11 cellular contexts compared by ENCODE assay signal in the genomic region with DNA sequence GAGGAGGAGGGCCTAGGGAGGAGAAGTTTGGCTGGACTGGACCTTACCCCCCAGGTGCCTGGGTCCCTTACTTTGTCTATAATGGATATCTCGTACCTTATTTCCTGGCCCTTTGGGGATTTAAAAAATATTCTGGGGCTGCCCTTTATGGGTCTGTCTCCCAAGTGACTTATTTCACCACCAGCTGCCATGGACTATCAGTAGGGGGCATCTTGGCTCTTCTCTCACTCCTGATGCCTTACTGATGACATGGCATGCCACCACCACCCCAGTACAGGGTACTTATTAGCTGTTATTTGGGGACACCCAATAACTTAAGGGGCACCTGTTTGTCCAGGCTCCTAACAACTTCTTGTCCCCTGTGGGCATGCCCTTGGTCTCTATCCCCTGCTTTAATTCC. TPM values are rescaled to one million over a fixed set of nuclear protein-coding genes. Genes with fewer than 3 reads are reported as not detected.
A peak's percentile ranks its signal among the peaks of the same experiment; 100 is the strongest.
DNase-seq lines count a peak whose midpoint lies in the region; ATAC-seq, FAIRE-seq and TF ChIP-seq lines count a peak whose summit lies in the region.
"Had no signal": no experiment of that assay in that cellular context is flagged by ENCODE, and none has a peak within 500 bp of the region (broad histone marks: within the 10 kb centered on the region; RNA-seq: fewer than 3 reads in every experiment).

No MANE protein-coding gene starts in this region.

- no TSS peak for BruUV-seq in MCF 10A (replicated peaks; lab: Mats Ljungman, UMichigan)

- H3K27me3 Mint-ChIP-seq in MCF 10A (ENCODE audit: insufficient read depth, unreplicated experiment) = no peaks in the 10 kb centered on the region

- no peak overlapping the region for H2AFZ ChIP-seq in keratinocyte (ENCODE audit: control insufficient read depth, low read length)

- H3K4me1 ChIP-seq in breast epithelium (peaks cover 16 to 80% of the 10 kb centered on the region in 2 donors), ascending aorta (peaks cover 40 to 93% of the 10 kb centered on the region in 2 donors), keratinocyte (ENCODE audit: control insufficient read depth, extremely low read depth, insufficient read depth, low read length) (peaks cover 100% of the 10 kb centered on the region), transverse colon (peaks cover 62 to 94% (median 77%) of the 10 kb centered on the region in 4 donors)

- 63% methylated on average over 1 of the region's 1 CpG; no CpG with 5 or more reads in 1 of the 2 donors for WGBS in transverse colon (ENCODE audit: low coverage in 1 of 2), 2 donors

- no peaks in the 10 kb centered on the region for H4K20me1 ChIP-seq in keratinocyte (ENCODE audit: control insufficient read depth, extremely low read depth, insufficient read depth, low read length)

- FAIRE-seq in keratinocyte (lab: Jason Lieb, UNC) = no peak

- no peak for ATAC-seq in GM19463 (IDR thresholded peaks at IDR 0.05; ENCODE audit: unreplicated experiment)

- DNase-seq in breast epithelium (ENCODE audit: low spot score in 2 of 2) = no peak
- no peak for DNase-seq in MCF 10A (ENCODE audit: unreplicated experiment)
- no peak for DNase-seq in ascending aorta (ENCODE audit: low spot score in 2 of 2)
- no peak for DNase-seq in keratinocyte (ENCODE audit: low read depth, low spot score)
- no peak for DNase-seq in transverse colon
- no peak for DNase-seq in NCI-H2081 (lab: John Stamatoyannopoulos, UW)
- DNase-seq in activated CD4-positive, alpha-beta T cell treated with anti-CD3 and anti-CD28 coated beads for 4 hours = no peak
- DNase-seq: activated effector memory CD4-positive, alpha-beta T cell treated with anti-CD3 and anti-CD28 coated beads, Interleukin-2, amount 50 U/mL, for 16 hours; NCI-H2107; T-helper 9 cell had no signal

- no peak for TF ChIP-seq CTCF in breast epithelium (IDR thresholded peaks at IDR 0.05)
- no peak for TF ChIP-seq CTCF in MCF 10A (IDR thresholded peaks at IDR 0.05; ENCODE audit: unreplicated experiment)
- TF ChIP-seq CTCF in ascending aorta (IDR thresholded peaks at IDR 0.05) = no peak
- peak in 2 of 3 experiments; percentile 14 to 66 for TF ChIP-seq CTCF in keratinocyte (optimal IDR thresholded peaks at IDR 0.05 in 1 of 3, IDR thresholded peaks at IDR 0.05 in 1 of 3, conservative IDR thresholded peaks at IDR 0.05 in 1 of 3; ENCODE audit: extremely low read depth in 1 of 3, insufficient read depth in 2 of 3, low read length in 3 of 3)
- no peak for TF ChIP-seq CTCF in transverse colon (IDR thresholded peaks at IDR 0.05)

- peak overlapping the region; percentile 65 for H3K4me2 ChIP-seq in keratinocyte (ENCODE audit: control insufficient read depth, extremely low read depth, insufficient read depth, low read depth, low read length)

- TF ChIP-seq POLR2A in breast epithelium (IDR thresholded peaks at IDR 0.05) (no peak), transverse colon (IDR thresholded peaks at IDR 0.05) (no peak)

- H3K9me3 ChIP-seq in breast epithelium = no peaks in the 10 kb centered on the region
- H3K9me3 ChIP-seq in ascending aorta = no peaks in the 10 kb centered on the region
- no peaks in the 10 kb centered on the region for H3K9me3 ChIP-seq in keratinocyte (ENCODE audit: control insufficient read depth, low read depth, low read length)
- H3K9me3 ChIP-seq in transverse colon = no peaks in the 10 kb centered on the region

- dilution Hi-C loops in keratinocyte (cut with MboI; ENCODE audit: extremely low pct_ligation_motif_present, low sequenced_read_pairs) = no loop called here

- CTCF ChIA-PET in MCF 10A (lab: Yijun Ruan, JAX) = interaction anchor here (0.6 to 2.9 kb wide), 21 partner anchors 9 to 919 kb away, joined by 3 to 27 read pairs (median 5); partner anchors contain the start of gene GADD45GIP1

- H3K27ac ChIP-seq in breast epithelium (peak overlapping the region; percentile 95), ascending aorta (peak overlapping the region; percentile 95 to 97), keratinocyte (ENCODE audit: control insufficient read depth, insufficient read depth, low read length) (peak overlapping the region; percentile 83), transverse colon (peak overlapping the region; percentile 79 to 87 (median 80))

- H3K36me3 Mint-ChIP-seq in MCF 10A (ENCODE audit: insufficient read depth, unreplicated experiment) = peaks cover 10% of the 10 kb centered on the region

- H3K27me3 ChIP-seq in breast epithelium (no peaks in the 10 kb centered on the region), ascending aorta (no peaks in the 10 kb centered on the region), keratinocyte (ENCODE audit: control insufficient read depth, extremely low read depth, insufficient read depth, low read length) (no peaks in the 10 kb centered on the region), transverse colon (no peaks in the 10 kb centered on the region)

- H3K4me3 Mint-ChIP-seq in MCF 10A (ENCODE audit: unreplicated experiment) = no peak overlapping the region

- in situ Hi-C loops in transverse colon (cut with MboI; ENCODE audit: low pct_ligation_motif_present in 1 of 4, low pct_unique_long_range_greater_than_20kb in 1 of 4, low sequenced_read_pairs in 3 of 4) = loop anchor here in 2 of 4 donors (10.0 kb wide), 1 partner anchor 48 kb away; no protein-coding TSS in a partner anchor

- peaks cover 67% of the 10 kb centered on the region for H3K79me2 ChIP-seq in keratinocyte (ENCODE audit: control insufficient read depth, insufficient read depth, low read length)

- no peaks in the 10 kb centered on the region for H3K9me3 Mint-ChIP-seq in MCF 10A (ENCODE audit: unreplicated experiment)

- POLR2A ChIA-PET in MCF 10A (lab: Yijun Ruan, JAX) = interaction anchor here (1.2 to 2.1 kb wide), 3 partner anchors 9 to 28 kb away, joined by 3 to 10 read pairs (median 9); no protein-coding TSS in a partner anchor

- no peak overlapping the region for H3K27ac Mint-ChIP-seq in MCF 10A (ENCODE audit: low read depth, unreplicated experiment)

- peak overlapping the region; percentile 56 for H3K9ac ChIP-seq in keratinocyte (ENCODE audit: control insufficient read depth, extremely low read depth, insufficient read depth, low read length)

- H3K4me1 Mint-ChIP-seq in MCF 10A (ENCODE audit: insufficient read depth, unreplicated experiment) = peaks cover 37% of the 10 kb centered on the region

- no peak for TF ChIP-seq EP300 in transverse colon (IDR thresholded peaks at IDR 0.05; ENCODE audit: low read depth)

- H3K4me3 ChIP-seq in breast epithelium (no peak overlapping the region), ascending aorta (no peak overlapping the region), keratinocyte (ENCODE audit: control insufficient read depth in 2 of 3, extremely low read depth in 1 of 3, insufficient read depth in 2 of 3, low read depth in 1 of 3, low read length in 3 of 3) (no peak overlapping the region), transverse colon (no peak overlapping the region)

- intact Hi-C loops in breast epithelium (cut with DNase I; ENCODE audit: low total_unique reads) (no loop called here), MCF 10A (cut with micrococcal nuclease) (no loop called here), ascending aorta (cut with DNase I) (no loop called here), transverse colon (cut with DNase I; ENCODE audit: low total_unique reads) (loop anchor here (5.0 kb wide), 1 partner anchor 36 kb away; the partner anchor contains the start of gene NFIX)

- H3K9me1 ChIP-seq in keratinocyte (ENCODE audit: control insufficient read depth, extremely low read depth, insufficient read depth, low read length) = peaks cover 5% of the 10 kb centered on the region

- no peaks in the 10 kb centered on the region for H3K36me3 ChIP-seq in breast epithelium
- no peaks in the 10 kb centered on the region for H3K36me3 ChIP-seq in ascending aorta
- H3K36me3 ChIP-seq in keratinocyte (ENCODE audit: control insufficient read depth in 2 of 2, extremely low read depth in 1 of 2, insufficient read depth in 2 of 2, low read length in 2 of 2) = peaks cover 0 to 25% of the 10 kb centered on the region in 2 experiments
- H3K36me3 ChIP-seq in transverse colon = no peaks in the 10 kb centered on the region

RNA-seq across cellular contexts. Expression of gene NFIX, which starts 38.0 kb away (rescaled TPM):
- total RNA-seq in breast epithelium (10 to 100 TPM; 43.6 to 53.9 (median 52.8) TPM), MCF 10A (2022) (26.9 and 27.2 TPM in 2 replicates), ascending aorta (76.5 TPM), transverse colon (10 to 100 TPM; 25.4 to 53.1 (median 29.3) TPM)
- 3.1 to 21.4 TPM (median 5.2 TPM) in 3 replicates for polyA plus RNA-seq in keratinocyte
- 13.1 TPM for polyA plus RNA-seq in keratinocyte (2011; ENCODE audit: low read depth)
- polyA plus RNA-seq in keratinocyte (2011; cell fraction: cytosol; rRNA removed) = 8.8 and 19.1 TPM in 2 replicates
- 16.8 and 22.7 TPM in 2 replicates for polyA plus RNA-seq in keratinocyte (2011; cell fraction: nucleus; rRNA removed)
- 11.9 and 50.9 TPM in 2 replicates for polyA plus RNA-seq in keratinocyte (2012; ENCODE audit: low replicate concordance)
- 8.7 to 101 TPM (median 9.2 TPM) in 3 replicates for polyA minus RNA-seq in keratinocyte
- 22.1 TPM for polyA minus RNA-seq in keratinocyte (2011; cell fraction: cytosol; rRNA and poly(A)+ RNA removed)
- 9.8 and 16.2 TPM in 2 replicates for polyA minus RNA-seq in keratinocyte (2011; cell fraction: nucleus; rRNA and poly(A)+ RNA removed)

Comparison
In these comparisons a context has a peak if more than half of its experiments do, and no peak if none do; other contexts are left out.
1. CTCF ChIP-seq: peak in keratinocyte (2 of 3); none in breast epithelium (0 of 3), MCF 10A (single experiment), ascending aorta (0 of 3) and transverse colon (0 of 5).
2. Peak in every context shown above with its lines, with median percentiles within 50 percentile points of each other: H3K27ac ChIP-seq.